Comparison of ENCODE assay signal across 18 cellular contexts in the genomic region with DNA sequence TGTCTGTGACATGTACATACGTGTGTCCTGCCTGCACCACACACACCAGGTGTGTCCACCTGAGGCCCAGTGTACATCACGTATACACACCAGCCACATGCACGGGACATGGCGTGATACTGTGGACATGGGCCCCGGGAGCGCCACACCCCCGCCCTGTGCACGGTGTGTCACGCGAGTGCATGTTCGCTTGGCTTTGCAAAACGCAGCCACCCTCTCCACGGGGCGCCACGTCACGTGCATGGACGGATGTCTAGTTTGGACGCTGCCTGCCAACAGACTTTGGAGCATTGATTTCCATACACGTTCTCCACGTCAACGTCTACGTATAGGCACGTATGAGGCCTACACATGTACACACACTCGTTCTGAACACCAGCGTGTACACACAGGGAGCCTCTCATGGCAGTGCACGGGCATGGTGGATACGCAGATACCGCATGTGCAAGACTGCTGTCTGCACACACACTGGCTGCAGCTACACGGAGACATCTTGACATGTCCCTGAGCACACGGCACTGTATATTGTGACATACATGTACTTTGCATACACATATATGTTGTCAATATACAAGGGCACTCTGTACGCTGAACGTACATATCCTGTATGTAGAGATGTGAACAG.
"Had no signal": no experiment of that assay in that cellular context is flagged by ENCODE, and none has a peak within 500 bp of the region (broad histone marks: within the 10 kb centered on the region; RNA-seq: fewer than 3 reads in every experiment).

No MANE protein-coding gene starts in this region.

- H3K27ac ChIP-seq: adrenal gland, spleen, thoracic aorta, upper lobe of right lung had no signal

- H3K9me3 ChIP-seq: adrenal gland, sigmoid colon, thoracic aorta, upper lobe of right lung had no signal

- H3K4me3 ChIP-seq: adrenal gland, cardiac muscle cell, sigmoid colon, spleen, thoracic aorta, upper lobe of right lung had no signal

- FAIRE-seq: astrocyte, islet of Langerhans had no signal

- H3K27me3 ChIP-seq: adrenal gland, cardiac muscle cell, sigmoid colon, upper lobe of right lung had no signal

- DNase-seq: activated CD4-positive, alpha-beta T cell treated with anti-CD3 and anti-CD28 coated beads, Interleukin-2, amount 10 ng/mL, durations not matched to agents 7 days and 5 days; activated CD8-positive, alpha-beta memory T cell treated with anti-CD3 and anti-CD28 coated beads, Interleukin-2, amount 50 U/mL, for 4 hours; activated CD8-positive, alpha-beta T cell treated with anti-CD3 and anti-CD28 coated beads, Interleukin-2, amount 10 ng/mL, durations not matched to agents 7 days and 5 days; activated effector memory CD4-positive, alpha-beta T cell treated with Interleukin-2 at 50 U/mL for 16 hours; activated naive CD4-positive, alpha-beta T cell treated with anti-CD3 and anti-CD28 coated beads, Interleukin-2, amount 50 U/mL, for 16 hours; activated T-cell treated with anti-CD3 and anti-CD28 coated beads, Interleukin-2, amount 50 U/mL, for 48 hours; adrenal gland; dermis blood vessel endothelial cell; hippocampal formation; left cardiac atrium; sigmoid colon; spleen; stimulated activated CD4-positive, alpha-beta T cell treated with anti-CD3 and anti-CD28 coated beads, Interleukin-4, amount 100 ng/mL, for 4 hours; upper lobe of right lung had no signal
